ENCODE assay signal across 10 cellular contexts in the genomic region with DNA sequence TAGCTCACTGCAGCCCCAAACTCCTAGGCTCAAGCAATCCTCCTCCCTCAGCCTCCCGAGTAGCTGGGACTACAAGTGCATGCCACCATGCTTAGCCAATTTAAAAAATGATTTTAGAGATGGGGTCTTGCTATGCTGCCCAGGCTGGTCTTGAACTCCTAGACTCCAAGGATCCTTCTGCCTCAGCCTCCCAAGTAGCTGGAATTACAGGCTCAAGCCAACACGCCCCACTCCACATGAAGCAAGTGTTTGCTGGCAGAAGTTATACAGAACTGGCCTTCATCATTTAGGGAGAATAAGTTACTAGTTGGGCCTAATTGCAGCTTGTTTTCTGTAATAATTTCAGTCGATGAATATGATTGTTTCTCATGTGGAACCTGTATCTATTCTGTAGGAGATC.
"Had no signal": no experiment of that assay in that cellular context is flagged by ENCODE, and none has a peak within 500 bp of the region (broad histone marks: within the 10 kb centered on the region; RNA-seq: fewer than 3 reads in every experiment).

No MANE protein-coding gene starts in this region.

- H3K4me2 ChIP-seq: GM23338 had no signal

- H3K9ac ChIP-seq: GM23248 had no signal

- H3K36me3 ChIP-seq: HAP-1 had no signal

- H3K9me3 Mint-ChIP-seq: H9 had no signal

- FAIRE-seq: H54 had no signal

- H3K9me3 ChIP-seq: HAP-1 had no signal

- H3K4me3 ChIP-seq: GM23248, GM23338, HAP-1 had no signal

- H3K27ac Mint-ChIP-seq: GM23338, HFFc6 had no signal

- DNase-seq: GM23248, GOT3, H7, HCEC 1CT, HFFc6 had no signal

- H2AFZ ChIP-seq: GM23248, GM23338 had no signal

- H3K27ac ChIP-seq: GM23248 had no signal

- H3K4me1 Mint-ChIP-seq: GM23338 had no signal

- ATAC-seq: GM23338, HCT116 had no signal

- H3K4me3 Mint-ChIP-seq: GM23338, H9, HFFc6 had no signal

- H3K4me1 ChIP-seq: HAP-1 had no signal
